ENCODE assay signal across 15 cellular contexts in genomic region chr1:121471517-121471916, GRCh38.
DNase-seq lines count a peak whose midpoint lies in the region; ATAC-seq lines count a peak whose summit lies in the region.
"Had no signal": no experiment of that assay in that cellular context is flagged by ENCODE, and none has a peak within 500 bp of the region (broad histone marks: within the 10 kb centered on the region; RNA-seq: fewer than 3 reads in every experiment).

No MANE protein-coding gene starts in this region.

- peaks cover 21% of the 10 kb centered on the region for H3K9me3 Mint-ChIP-seq in activated T-helper 1 cell treated with anti-CD3 and anti-CD28 coated beads, Interleukin-12 subunit alpha, Interleukin-12 subunit beta, Interleukin-2, Interleukin-4 antibody, amounts not matched to agents 30 ng/mL and 10 ng/mL and 1 ng/mL, durations not matched to agents 14 hours and 24 hours and 36 hours

- no peak overlapping the region for H3K4me3 ChIP-seq in Karpas-422 (ENCODE audit: low read length)
- H3K4me3 ChIP-seq: adrenal gland had no signal

- no peaks in the 10 kb centered on the region for H3K9me2 ChIP-seq in Karpas-422 (replicated peaks; ENCODE audit: insufficient read depth, low read length)

- H3K4me1 ChIP-seq in Karpas-422 (ENCODE audit: low read length) = peaks cover 10% of the 10 kb centered on the region
- H3K4me1 ChIP-seq: adrenal gland had no signal

- no peaks in the 10 kb centered on the region for H3K79me2 ChIP-seq in Karpas-422 (ENCODE audit: low read length)

- no peak overlapping the region for H3K9ac ChIP-seq in Karpas-422 (ENCODE audit: low read length)

- ATAC-seq in GM18909 (IDR thresholded peaks at IDR 0.05; ENCODE audit: poor library complexity, unreplicated experiment) (peak; percentile 97), GM21528 (IDR thresholded peaks at IDR 0.05; ENCODE audit: low FRiP score, unreplicated experiment) (peak; percentile 98), HG03108 (IDR thresholded peaks at IDR 0.05; ENCODE audit: unreplicated experiment) (peak; percentile 87)
- ATAC-seq: Panc1 had no signal

- DNase-seq in activated T-helper 1 cell treated with anti-CD3 and anti-CD28 coated beads, Interleukin-12 subunit alpha, Interleukin-12 subunit beta, Interleukin-2, Interleukin-4 antibody, amounts not matched to agents 30 ng/mL and 10 ng/mL and 1 ng/mL, durations not matched to agents 14 hours and 24 hours and 36 hours (ENCODE audit: low spot score) = no peak
- DNase-seq in Karpas-422 (no peak), head of caudate nucleus (no peak), midbrain (lab: John Stamatoyannopoulos, UW) (no peak)
- DNase-seq: adrenal gland, GDM1, retina, substantia nigra, T1000 had no signal

- no peaks in the 10 kb centered on the region for H3K36me3 ChIP-seq in Karpas-422 (ENCODE audit: insufficient read depth, low read length)
- H3K36me3 ChIP-seq: adrenal gland had no signal

- peaks cover 18% of the 10 kb centered on the region for H3K36me3 Mint-ChIP-seq in activated T-helper 1 cell treated with anti-CD3 and anti-CD28 coated beads, Interleukin-12 subunit alpha, Interleukin-12 subunit beta, Interleukin-2, Interleukin-4 antibody, amounts not matched to agents 30 ng/mL and 10 ng/mL and 1 ng/mL, durations not matched to agents 14 hours and 24 hours and 36 hours (ENCODE audit: low read depth)
- H3K36me3 Mint-ChIP-seq: CD4-positive, CD25-positive, alpha-beta regulatory T cell had no signal

- no peaks in the 10 kb centered on the region for H4K20me1 ChIP-seq in Karpas-422 (ENCODE audit: insufficient read depth, low read depth, low read length)

- H3K4me3 Mint-ChIP-seq in activated T-helper 1 cell treated with anti-CD3 and anti-CD28 coated beads, Interleukin-12 subunit alpha, Interleukin-12 subunit beta, Interleukin-2, Interleukin-4 antibody, amounts not matched to agents 30 ng/mL and 10 ng/mL and 1 ng/mL, durations not matched to agents 14 hours and 24 hours and 36 hours = peak overlapping the region; percentile 23
- H3K4me3 Mint-ChIP-seq: CD4-positive, CD25-positive, alpha-beta regulatory T cell; dendritic cell treated with granulocyte-macrophage colony-stimulating factor and Interleukin-4, amounts not matched to agents 40 ng/mL and 50 ng/mL, for 4 days had no signal

- no peak overlapping the region for H3K4me2 ChIP-seq in Karpas-422 (ENCODE audit: low read depth, low read length, poor library complexity, severe bottlenecking)

- H3K9me3 ChIP-seq in Karpas-422 (ENCODE audit: low read length) = no peaks in the 10 kb centered on the region

- H3K27me3 Mint-ChIP-seq in activated T-helper 1 cell treated with anti-CD3 and anti-CD28 coated beads, Interleukin-12 subunit alpha, Interleukin-12 subunit beta, Interleukin-2, Interleukin-4 antibody, amounts not matched to agents 30 ng/mL and 10 ng/mL and 1 ng/mL, durations not matched to agents 14 hours and 24 hours and 36 hours (ENCODE audit: insufficient read depth) = no peaks in the 10 kb centered on the region
- H3K27me3 Mint-ChIP-seq: CD4-positive, CD25-positive, alpha-beta regulatory T cell; dendritic cell treated with granulocyte-macrophage colony-stimulating factor and Interleukin-4, amounts not matched to agents 40 ng/mL and 50 ng/mL, for 4 days had no signal

- peaks cover 48% of the 10 kb centered on the region for H3K4me1 Mint-ChIP-seq in activated T-helper 1 cell treated with anti-CD3 and anti-CD28 coated beads, Interleukin-12 subunit alpha, Interleukin-12 subunit beta, Interleukin-2, Interleukin-4 antibody, amounts not matched to agents 30 ng/mL and 10 ng/mL and 1 ng/mL, durations not matched to agents 14 hours and 24 hours and 36 hours (ENCODE audit: low read depth)

- H3K27me3 ChIP-seq in Karpas-422 (ENCODE audit: low read length) = no peaks in the 10 kb centered on the region
- H3K27me3 ChIP-seq: adrenal gland had no signal

- intact Hi-C loops in activated T-helper 1 cell treated with anti-CD3 and anti-CD28 coated beads, Interleukin-12 subunit alpha, Interleukin-12 subunit beta, Interleukin-2, Interleukin-4 antibody, amounts not matched to agents 30 ng/mL and 10 ng/mL and 1 ng/mL, durations not matched to agents 14 hours and 24 hours and 36 hours (cut with micrococcal nuclease) = loop anchor here (1.0 to 2.0 kb wide), 2 partner anchors 15 to 45 kb away; no protein-coding TSS in a partner anchor
- intact Hi-C loops in head of caudate nucleus (cut with DNase I) = no loop called here

- no peak overlapping the region for H3K27ac ChIP-seq in Karpas-422 (ENCODE audit: low read length)
- H3K27ac ChIP-seq: adrenal gland had no signal

- H3K27ac Mint-ChIP-seq in activated T-helper 1 cell treated with anti-CD3 and anti-CD28 coated beads, Interleukin-12 subunit alpha, Interleukin-12 subunit beta, Interleukin-2, Interleukin-4 antibody, amounts not matched to agents 30 ng/mL and 10 ng/mL and 1 ng/mL, durations not matched to agents 14 hours and 24 hours and 36 hours = peak overlapping the region; percentile 62
- H3K27ac Mint-ChIP-seq: dendritic cell treated with granulocyte-macrophage colony-stimulating factor and Interleukin-4, amounts not matched to agents 40 ng/mL and 50 ng/mL, for 4 days had no signal

- H2AFZ ChIP-seq in Karpas-422 (ENCODE audit: low read length) = no peak overlapping the region
